ENCODE assay signal across 29 cellular contexts in genomic region chr15:69855172-69855562, GRCh38.
A peak's percentile ranks its signal among the peaks of the same experiment; 100 is the strongest.
DNase-seq lines count a peak whose midpoint lies in the region; ATAC-seq and TF ChIP-seq lines count a peak whose summit lies in the region.
"Had no signal": no experiment of that assay in that cellular context is flagged by ENCODE, and none has a peak within 500 bp of the region (broad histone marks: within the 10 kb centered on the region; RNA-seq: fewer than 3 reads in every experiment).

No MANE protein-coding gene starts in this region.

- H3K27me3 ChIP-seq in ACC112 (ENCODE audit: insufficient read depth, low read length) (no peaks in the 10 kb centered on the region), HUES6 (ENCODE audit: control insufficient read depth, insufficient read depth, low read length) (no peaks in the 10 kb centered on the region)
- H3K27me3 ChIP-seq: adrenal gland had no signal

- H3K27ac Mint-ChIP-seq in chondrocyte (ENCODE audit: unreplicated experiment) (peak overlapping the region; percentile 96), nephron progenitor cell (peak overlapping the region; percentile 24)
- no peak overlapping the region for H3K27ac Mint-ChIP-seq in activated T-helper 17 cell treated with anti-CD3 and anti-CD28 coated beads, Interleukin-2, amount 50 U/mL, for 72 hours
- H3K27ac Mint-ChIP-seq: activated CD4-positive, alpha-beta memory T cell treated with anti-CD3 and anti-CD28 coated beads for 36 hours; activated naive CD4-positive, alpha-beta T cell treated with anti-CD3 and anti-CD28 coated beads for 36 hours; CD4-positive, alpha-beta memory T cell; immature natural killer cell; T-helper 2 cell treated with Interferon-gamma antibody and Interleukin-4, amounts not matched to agents 5 μg/mL and 100 μg/mL, for 36 hours had no signal

- H3K27me3 Mint-ChIP-seq in chondrocyte (ENCODE audit: low read depth) (no peaks in the 10 kb centered on the region), nephron progenitor cell (ENCODE audit: low read depth, poor library complexity) (peaks cover 18% of the 10 kb centered on the region)
- no peaks in the 10 kb centered on the region for H3K27me3 Mint-ChIP-seq in activated T-helper 17 cell treated with anti-CD3 and anti-CD28 coated beads, Interleukin-2, amount 50 U/mL, for 72 hours
- H3K27me3 Mint-ChIP-seq: activated CD4-positive, alpha-beta memory T cell treated with anti-CD3 and anti-CD28 coated beads for 36 hours; CD4-positive, alpha-beta memory T cell had no signal

- H3K79me2 ChIP-seq in ACC112 (ENCODE audit: control insufficient read depth, insufficient read depth, low read length, unreplicated experiment), result no peaks in the 10 kb centered on the region

- TF ChIP-seq CTCF in chondrocyte (IDR thresholded peaks at IDR 0.05) (no peak), nephron progenitor cell (IDR thresholded peaks at IDR 0.05) (no peak)

- H2AFZ ChIP-seq in ACC112 (ENCODE audit: low read length, unreplicated experiment), result no peak overlapping the region

- H3K4me1 ChIP-seq in ACC112 (ENCODE audit: control insufficient read depth, insufficient read depth, low read length, unreplicated experiment) (peaks cover 41% of the 10 kb centered on the region), HUES6 (ENCODE audit: control insufficient read depth, insufficient read depth, low read length) (peaks cover 53% of the 10 kb centered on the region; the same call in 1 of the 2 replicates)
- H3K4me1 ChIP-seq: adrenal gland had no signal

- H3K9ac ChIP-seq in HUES6 (ENCODE audit: low read length), result peak overlapping the region; percentile 1
- H3K9ac ChIP-seq: KMS-11 had no signal

- no peaks in the 10 kb centered on the region for H3K9me3 ChIP-seq in HUES6 (ENCODE audit: control insufficient read depth, insufficient read depth, low read depth, low read length)
- H3K9me3 ChIP-seq: adrenal gland had no signal

- H3K36me3 Mint-ChIP-seq in chondrocyte (ENCODE audit: low read depth) (no peaks in the 10 kb centered on the region), nephron progenitor cell (ENCODE audit: low read depth) (no peaks in the 10 kb centered on the region)
- H3K36me3 Mint-ChIP-seq in activated T-helper 17 cell treated with anti-CD3 and anti-CD28 coated beads, Interleukin-2, amount 50 U/mL, for 72 hours (ENCODE audit: low read depth), result no peaks in the 10 kb centered on the region
- H3K36me3 Mint-ChIP-seq: activated CD4-positive, alpha-beta memory T cell treated with anti-CD3 and anti-CD28 coated beads for 36 hours; CD4-positive, alpha-beta memory T cell; immature natural killer cell had no signal

- H3K27ac ChIP-seq in ACC112 (ENCODE audit: low read depth, low read length) (peak overlapping the region; percentile 98), HUES6 (ENCODE audit: low read depth, low read length) (no peak overlapping the region; the same call in 1 of the 2 replicates)
- H3K27ac ChIP-seq: adrenal gland, epithelial cell of prostate, KMS-11 had no signal

- H3K36me3 ChIP-seq in ACC112 (ENCODE audit: insufficient read depth, low read length) (no peaks in the 10 kb centered on the region), HUES6 (ENCODE audit: control insufficient read depth, insufficient read depth, low read length) (no peaks in the 10 kb centered on the region)
- H3K36me3 ChIP-seq: adrenal gland had no signal

- H3K4me3 Mint-ChIP-seq in chondrocyte (ENCODE audit: unreplicated experiment) (peak overlapping the region; percentile 66), nephron progenitor cell (peak overlapping the region; percentile 13)
- H3K4me3 Mint-ChIP-seq in activated T-helper 17 cell treated with anti-CD3 and anti-CD28 coated beads, Interleukin-2, amount 50 U/mL, for 72 hours, result no peak overlapping the region
- H3K4me3 Mint-ChIP-seq: activated CD4-positive, alpha-beta memory T cell treated with anti-CD3 and anti-CD28 coated beads for 36 hours; activated naive CD4-positive, alpha-beta T cell treated with anti-CD3 and anti-CD28 coated beads for 36 hours; CD4-positive, alpha-beta memory T cell; immature natural killer cell; T-helper 2 cell treated with Interferon-gamma antibody and Interleukin-4, amounts not matched to agents 5 μg/mL and 100 μg/mL, for 36 hours had no signal

- H3K4me1 Mint-ChIP-seq in chondrocyte (ENCODE audit: low read depth) (peaks cover 58% of the 10 kb centered on the region), nephron progenitor cell (peaks cover 76% of the 10 kb centered on the region)
- peaks cover 5% of the 10 kb centered on the region for H3K4me1 Mint-ChIP-seq in activated T-helper 17 cell treated with anti-CD3 and anti-CD28 coated beads, Interleukin-2, amount 50 U/mL, for 72 hours

- no peak for ATAC-seq in HG02759 (IDR thresholded peaks at IDR 0.05; ENCODE audit: unreplicated experiment)
- ATAC-seq in activated T-helper 17 cell treated with anti-CD3 and anti-CD28 coated beads, Interleukin-2, amount 50 U/mL, for 72 hours (replicated peaks), result no peak
- ATAC-seq: left cardiac atrium had no signal

- peak overlapping the region; percentile 12; the same call in 1 of the 2 replicates for H3K4me3 ChIP-seq in ACC112 (ENCODE audit: low read depth, low read length)
- no peak overlapping the region for H3K4me3 ChIP-seq in HUES6 (ENCODE audit: low read depth, low read length)
- H3K4me3 ChIP-seq: adrenal gland had no signal

- DNase-seq in chondrocyte (ENCODE audit: low spot score) (no peak), nephron progenitor cell (no peak), dermis blood vessel endothelial cell (no peak), NCI-H1694 (lab: John Stamatoyannopoulos, UW) (no peak)
- DNase-seq: activated CD4-positive, alpha-beta memory T cell treated with anti-CD3 and anti-CD28 coated beads for 36 hours; activated CD4-positive, CD25-positive, alpha-beta regulatory T cell treated with anti-CD3 and anti-CD28 coated beads, Interleukin-2, amount 50 U/mL, for 72 hours; activated CD8-positive, alpha-beta memory T cell treated with anti-CD3 and anti-CD28 coated beads, Interleukin-2, amount 50 U/mL, for 4 hours; activated naive CD4-positive, alpha-beta T cell treated with anti-CD3 and anti-CD28 coated beads for 36 hours; adrenal gland; AML-193; CD4-positive, alpha-beta memory T cell; effector CD4-positive, alpha-beta T cell; immature natural killer cell; left cardiac atrium; MM.1S; NCI-H2029; NCI-H524 treated with DMSO at 0.1 percent for 48 hours; occipital lobe; OCI-M1; stimulated activated CD4-positive, alpha-beta T cell treated with anti-CD3 and anti-CD28 coated beads, Interleukin-15, amount 100 ng/mL, for 24 hours; stimulated activated CD4-positive, alpha-beta T cell treated with anti-CD3 and anti-CD28 coated beads, Interleukin-4, amount 100 ng/mL, for 4 hours; substantia nigra had no signal

- H3K9me3 Mint-ChIP-seq in chondrocyte (ENCODE audit: low read depth) (no peaks in the 10 kb centered on the region), nephron progenitor cell (no peaks in the 10 kb centered on the region)
- H3K9me3 Mint-ChIP-seq in activated T-helper 17 cell treated with anti-CD3 and anti-CD28 coated beads, Interleukin-2, amount 50 U/mL, for 72 hours, result no peaks in the 10 kb centered on the region
- H3K9me3 Mint-ChIP-seq: activated CD4-positive, alpha-beta memory T cell treated with anti-CD3 and anti-CD28 coated beads for 36 hours; activated naive CD4-positive, alpha-beta T cell treated with anti-CD3 and anti-CD28 coated beads for 36 hours; immature natural killer cell; T-helper 2 cell treated with Interferon-gamma antibody and Interleukin-4, amounts not matched to agents 5 μg/mL and 100 μg/mL, for 36 hours had no signal
